In genomic region chr1:145714524-145715111, GRCh38 we compare ENCODE assay signal across 1 cellular context.
TF ChIP-seq lines count a peak whose summit lies in the region.

No MANE protein-coding gene starts in this region.

TF ChIP-seq in HepG2, 621 proteins besides CTCF, POLR2A, EP300 and RAD21 (continued from another document and continues in another):
- TF ChIP-seq SIN3A (IDR thresholded peaks at IDR 0.05; ENCODE audit: borderline replicate concordance, low read depth, low read length) (no peak), ZNF530 (CRISPR knock-in tag; IDR thresholded peaks at IDR 0.05; ENCODE audit: low read depth) (no peak), TRIM22 (IDR thresholded peaks at IDR 0.05) (no peak), NFATC3 (CRISPR knock-in tag; IDR thresholded peaks at IDR 0.05) (no peak), GTF3A (CRISPR knock-in tag; conservative IDR thresholded peaks at IDR 0.05) (no peak), KDM5A (IDR thresholded peaks at IDR 0.05; ENCODE audit: borderline replicate concordance, low read length) (no peak), ZFP90 (CRISPR knock-in tag; IDR thresholded peaks at IDR 0.05; ENCODE audit: borderline replicate concordance) (peak; percentile 51; the same call in 1 of the 2 replicates), ZNF501 (CRISPR knock-in tag; IDR thresholded peaks at IDR 0.05) (peak; percentile 74), GABPB1 (CRISPR knock-in tag; IDR thresholded peaks at IDR 0.05) (no peak), ZBTB1 (CRISPR knock-in tag; IDR thresholded peaks at IDR 0.05; ENCODE audit: borderline replicate concordance) (no peak), ZHX1 (CRISPR knock-in tag; IDR thresholded peaks at IDR 0.05; ENCODE audit: low read depth) (no peak; the same call in 1 of the 2 replicates), PAF1 (CRISPR knock-in tag; IDR thresholded peaks at IDR 0.05) (no peak), FOXK1 (CRISPR knock-in tag; IDR thresholded peaks at IDR 0.05; ENCODE audit: borderline replicate concordance, low read depth) (0 out of 2 replicates have a peak, but pooled peaks have one; percentile 50), THYN1 (CRISPR knock-in tag; IDR thresholded peaks at IDR 0.05; ENCODE audit: borderline replicate concordance, low read depth) (no peak), ZNF136 (CRISPR knock-in tag; IDR thresholded peaks at IDR 0.05; ENCODE audit: low read depth) (no peak), ZNF792 (CRISPR knock-in tag; IDR thresholded peaks at IDR 0.05) (0 out of 2 replicates have a peak, but pooled peaks have one; percentile 54), ZNF276 (CRISPR knock-in tag; IDR thresholded peaks at IDR 0.05; ENCODE audit: low read depth) (peak; percentile 89; the same call in 1 of the 2 replicates), ZNF138 (CRISPR knock-in tag; IDR thresholded peaks at IDR 0.05; ENCODE audit: low read depth) (no peak), NR2C2 (CRISPR knock-in tag; IDR thresholded peaks at IDR 0.05; ENCODE audit: borderline replicate concordance) (peak; percentile 64), ZNF572 (CRISPR knock-in tag; IDR thresholded peaks at IDR 0.05) (0 out of 2 replicates have a peak, but pooled peaks have one; percentile 52), REL (CRISPR knock-in tag; conservative IDR thresholded peaks at IDR 0.05) (no peak), RELA (CRISPR knock-in tag; IDR thresholded peaks at IDR 0.05) (peak; percentile 42; the same call in 1 of the 2 replicates), ZNF251 (CRISPR knock-in tag; IDR thresholded peaks at IDR 0.05) (peak; percentile 71; the same call in 1 of the 2 replicates), SP5 (CRISPR knock-in tag; IDR thresholded peaks at IDR 0.05; ENCODE audit: borderline replicate concordance, low read depth) (no peak), FOSL1 (CRISPR knock-in tag; IDR thresholded peaks at IDR 0.05; ENCODE audit: borderline replicate concordance) (no peak), MXI1 (IDR thresholded peaks at IDR 0.05; ENCODE audit: borderline replicate concordance, low read depth, low read length) (peak; percentile 35; the same call in 1 of the 3 replicates), ZNF496 (CRISPR knock-in tag; IDR thresholded peaks at IDR 0.05; ENCODE audit: insufficient replicate concordance) (no peak)
- TF ChIP-seq, protein P1, sequence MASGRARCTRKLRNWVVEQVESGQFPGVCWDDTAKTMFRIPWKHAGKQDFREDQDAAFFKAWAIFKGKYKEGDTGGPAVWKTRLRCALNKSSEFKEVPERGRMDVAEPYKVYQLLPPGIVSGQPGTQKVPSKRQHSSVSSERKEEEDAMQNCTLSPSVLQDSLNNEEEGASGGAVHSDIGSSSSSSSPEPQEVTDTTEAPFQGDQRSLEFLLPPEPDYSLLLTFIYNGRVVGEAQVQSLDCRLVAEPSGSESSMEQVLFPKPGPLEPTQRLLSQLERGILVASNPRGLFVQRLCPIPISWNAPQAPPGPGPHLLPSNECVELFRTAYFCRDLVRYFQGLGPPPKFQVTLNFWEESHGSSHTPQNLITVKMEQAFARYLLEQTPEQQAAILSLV (CRISPR knock-in tag; IDR thresholded peaks at IDR 0.05; ENCODE audit: borderline replicate concordance), result 0 out of 2 replicates have a peak, but pooled peaks have one; percentile 56
- TF ChIP-seq, protein P2, sequence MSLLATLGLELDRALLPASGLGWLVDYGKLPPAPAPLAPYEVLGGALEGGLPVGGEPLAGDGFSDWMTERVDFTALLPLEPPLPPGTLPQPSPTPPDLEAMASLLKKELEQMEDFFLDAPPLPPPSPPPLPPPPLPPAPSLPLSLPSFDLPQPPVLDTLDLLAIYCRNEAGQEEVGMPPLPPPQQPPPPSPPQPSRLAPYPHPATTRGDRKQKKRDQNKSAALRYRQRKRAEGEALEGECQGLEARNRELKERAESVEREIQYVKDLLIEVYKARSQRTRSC (CRISPR knock-in tag; IDR thresholded peaks at IDR 0.05; ENCODE audit: low read depth), result 0 out of 2 replicates have a peak, but pooled peaks have one; percentile 85
- TF ChIP-seq, protein P3, sequence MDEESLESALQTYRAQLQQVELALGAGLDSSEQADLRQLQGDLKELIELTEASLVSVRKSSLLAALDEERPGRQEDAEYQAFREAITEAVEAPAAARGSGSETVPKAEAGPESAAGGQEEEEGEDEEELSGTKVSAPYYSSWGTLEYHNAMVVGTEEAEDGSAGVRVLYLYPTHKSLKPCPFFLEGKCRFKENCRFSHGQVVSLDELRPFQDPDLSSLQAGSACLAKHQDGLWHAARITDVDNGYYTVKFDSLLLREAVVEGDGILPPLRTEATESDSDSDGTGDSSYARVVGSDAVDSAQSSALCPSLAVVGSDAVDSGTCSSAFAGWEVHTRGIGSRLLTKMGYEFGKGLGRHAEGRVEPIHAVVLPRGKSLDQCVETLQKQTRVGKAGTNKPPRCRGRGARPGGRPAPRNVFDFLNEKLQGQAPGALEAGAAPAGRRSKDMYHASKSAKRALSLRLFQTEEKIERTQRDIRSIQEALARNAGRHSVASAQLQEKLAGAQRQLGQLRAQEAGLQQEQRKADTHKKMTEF (CRISPR knock-in tag; IDR thresholded peaks at IDR 0.05), result peak; percentile 74
- TF ChIP-seq, protein P4, sequence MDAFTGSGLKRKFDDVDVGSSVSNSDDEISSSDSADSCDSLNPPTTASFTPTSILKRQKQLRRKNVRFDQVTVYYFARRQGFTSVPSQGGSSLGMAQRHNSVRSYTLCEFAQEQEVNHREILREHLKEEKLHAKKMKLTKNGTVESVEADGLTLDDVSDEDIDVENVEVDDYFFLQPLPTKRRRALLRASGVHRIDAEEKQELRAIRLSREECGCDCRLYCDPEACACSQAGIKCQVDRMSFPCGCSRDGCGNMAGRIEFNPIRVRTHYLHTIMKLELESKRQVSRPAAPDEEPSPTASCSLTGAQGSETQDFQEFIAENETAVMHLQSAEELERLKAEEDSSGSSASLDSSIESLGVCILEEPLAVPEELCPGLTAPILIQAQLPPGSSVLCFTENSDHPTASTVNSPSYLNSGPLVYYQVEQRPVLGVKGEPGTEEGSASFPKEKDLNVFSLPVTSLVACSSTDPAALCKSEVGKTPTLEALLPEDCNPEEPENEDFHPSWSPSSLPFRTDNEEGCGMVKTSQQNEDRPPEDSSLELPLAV (CRISPR knock-in tag; conservative IDR thresholded peaks at IDR 0.05; ENCODE audit: low read depth), result no peak
- TF ChIP-seq, protein P5, sequence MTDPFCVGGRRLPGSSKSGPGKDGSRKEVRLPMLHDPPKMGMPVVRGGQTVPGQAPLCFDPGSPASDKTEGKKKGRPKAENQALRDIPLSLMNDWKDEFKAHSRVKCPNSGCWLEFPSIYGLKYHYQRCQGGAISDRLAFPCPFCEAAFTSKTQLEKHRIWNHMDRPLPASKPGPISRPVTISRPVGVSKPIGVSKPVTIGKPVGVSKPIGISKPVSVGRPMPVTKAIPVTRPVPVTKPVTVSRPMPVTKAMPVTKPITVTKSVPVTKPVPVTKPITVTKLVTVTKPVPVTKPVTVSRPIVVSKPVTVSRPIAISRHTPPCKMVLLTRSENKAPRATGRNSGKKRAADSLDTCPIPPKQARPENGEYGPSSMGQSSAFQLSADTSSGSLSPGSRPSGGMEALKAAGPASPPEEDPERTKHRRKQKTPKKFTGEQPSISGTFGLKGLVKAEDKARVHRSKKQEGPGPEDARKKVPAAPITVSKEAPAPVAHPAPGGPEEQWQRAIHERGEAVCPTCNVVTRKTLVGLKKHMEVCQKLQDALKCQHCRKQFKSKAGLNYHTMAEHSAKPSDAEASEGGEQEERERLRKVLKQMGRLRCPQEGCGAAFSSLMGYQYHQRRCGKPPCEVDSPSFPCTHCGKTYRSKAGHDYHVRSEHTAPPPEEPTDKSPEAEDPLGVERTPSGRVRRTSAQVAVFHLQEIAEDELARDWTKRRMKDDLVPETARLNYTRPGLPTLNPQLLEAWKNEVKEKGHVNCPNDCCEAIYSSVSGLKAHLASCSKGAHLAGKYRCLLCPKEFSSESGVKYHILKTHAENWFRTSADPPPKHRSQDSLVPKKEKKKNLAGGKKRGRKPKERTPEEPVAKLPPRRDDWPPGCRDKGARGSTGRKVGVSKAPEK (CRISPR knock-in tag; IDR thresholded peaks at IDR 0.05; ENCODE audit: borderline replicate concordance), result peak; percentile 73; the same call in 1 of the 2 replicates
- TF ChIP-seq, protein P6, sequence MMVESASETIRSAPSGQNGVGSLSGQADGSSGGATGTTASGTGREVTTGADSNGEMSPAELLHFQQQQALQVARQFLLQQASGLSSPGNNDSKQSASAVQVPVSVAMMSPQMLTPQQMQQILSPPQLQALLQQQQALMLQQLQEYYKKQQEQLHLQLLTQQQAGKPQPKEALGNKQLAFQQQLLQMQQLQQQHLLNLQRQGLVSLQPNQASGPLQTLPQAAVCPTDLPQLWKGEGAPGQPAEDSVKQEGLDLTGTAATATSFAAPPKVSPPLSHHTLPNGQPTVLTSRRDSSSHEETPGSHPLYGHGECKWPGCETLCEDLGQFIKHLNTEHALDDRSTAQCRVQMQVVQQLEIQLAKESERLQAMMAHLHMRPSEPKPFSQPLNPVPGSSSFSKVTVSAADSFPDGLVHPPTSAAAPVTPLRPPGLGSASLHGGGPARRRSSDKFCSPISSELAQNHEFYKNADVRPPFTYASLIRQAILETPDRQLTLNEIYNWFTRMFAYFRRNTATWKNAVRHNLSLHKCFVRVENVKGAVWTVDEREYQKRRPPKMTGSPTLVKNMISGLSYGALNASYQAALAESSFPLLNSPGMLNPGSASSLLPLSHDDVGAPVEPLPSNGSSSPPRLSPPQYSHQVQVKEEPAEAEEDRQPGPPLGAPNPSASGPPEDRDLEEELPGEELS (CRISPR knock-in tag; IDR thresholded peaks at IDR 0.05), result 0 out of 2 replicates have a peak, but pooled peaks have one; percentile 32
